17 cellular contexts compared by ENCODE assay signal in the genomic region with DNA sequence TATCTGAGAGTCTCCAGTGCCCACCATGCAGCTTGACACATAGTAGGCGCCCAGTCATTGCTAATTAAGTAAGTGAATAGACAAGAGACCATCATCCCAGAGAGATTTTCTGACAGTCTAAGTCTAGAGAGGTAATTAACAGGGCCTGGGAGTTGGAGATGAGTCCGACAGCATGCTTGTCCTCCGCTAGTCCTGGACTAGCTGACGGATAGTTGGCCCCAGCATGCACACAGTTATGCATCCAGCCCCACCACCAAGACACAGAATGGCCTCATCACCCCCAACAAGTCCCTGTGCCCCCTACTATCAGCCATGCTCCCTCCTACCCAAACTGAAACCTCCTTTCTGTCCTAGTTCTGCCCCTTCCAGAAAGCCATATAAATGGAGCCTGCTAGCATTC. TPM values are rescaled to one million over a fixed set of nuclear protein-coding genes. Genes with fewer than 3 reads are reported as not detected.
DNase-seq lines count a peak whose midpoint lies in the region; ATAC-seq and TF ChIP-seq lines count a peak whose summit lies in the region.
"Had no signal": no experiment of that assay in that cellular context is flagged by ENCODE, and none has a peak within 500 bp of the region (broad histone marks: within the 10 kb centered on the region; RNA-seq: fewer than 3 reads in every experiment).

No MANE protein-coding gene starts in this region.

- H3K36me3 ChIP-seq in Caco-2 (ENCODE audit: control insufficient read depth, insufficient read depth, low read length) (peaks cover 18% of the 10 kb centered on the region), lower lobe of right lung (peaks cover 25% of the 10 kb centered on the region), osteoblast (ENCODE audit: insufficient read depth, low read length) (no peaks in the 10 kb centered on the region)
- H3K36me3 ChIP-seq: BE2C had no signal

- H3K4me1 ChIP-seq in Caco-2 = peaks cover 9% of the 10 kb centered on the region; the same call in 1 of the 2 replicates
- peaks cover under 1% of the 10 kb centered on the region for H3K4me1 ChIP-seq in lower lobe of right lung
- no peaks in the 10 kb centered on the region for H3K4me1 ChIP-seq in osteoblast (ENCODE audit: insufficient read depth, low read length)
- H3K4me1 ChIP-seq: BE2C had no signal

- no peak for ATAC-seq in lower lobe of right lung
- ATAC-seq in GM21717 (IDR thresholded peaks at IDR 0.05; ENCODE audit: unreplicated experiment) = no peak
- ATAC-seq: CD8-positive, alpha-beta T cell; HCT116 had no signal

- no peaks in the 10 kb centered on the region for H3K9me3 ChIP-seq in Caco-2
- H3K9me3 ChIP-seq in lower lobe of right lung = no peaks in the 10 kb centered on the region
- H3K9me3 ChIP-seq in osteoblast (ENCODE audit: low read depth, low read length) = no peaks in the 10 kb centered on the region
- H3K9me3 ChIP-seq: BE2C had no signal

- no peaks in the 10 kb centered on the region for H3K9me3 Mint-ChIP-seq in Caco-2 (ENCODE audit: unreplicated experiment)
- H3K9me3 Mint-ChIP-seq: CD8-positive, alpha-beta T cell had no signal

- no peak overlapping the region for H3K4me3 Mint-ChIP-seq in Caco-2 (ENCODE audit: unreplicated experiment)
- H3K4me3 Mint-ChIP-seq: CD8-positive, alpha-beta T cell had no signal

- peak overlapping the region; percentile 50 for H3K27ac Mint-ChIP-seq in Caco-2 (ENCODE audit: unreplicated experiment)
- H3K27ac Mint-ChIP-seq: CD8-positive, alpha-beta T cell had no signal

- no peak for DNase-seq in Caco-2
- peak; percentile 10 for DNase-seq in lower lobe of right lung
- peak; percentile 15 for DNase-seq in osteoblast (ENCODE audit: insufficient read length, low spot score, missing footprints)
- DNase-seq in occipital lobe (lab: John Stamatoyannopoulos, UW) = no peak
- no peak for DNase-seq in activated CD4-positive, alpha-beta T cell treated with anti-CD3 and anti-CD28 coated beads, Interleukin-2, amount 50 U/mL, for 4 hours
- DNase-seq: BE2C; CD8-positive, alpha-beta T cell; COR-L47; DMS53; GF-D8; GM23248; IMR-90 had no signal

- no peaks in the 10 kb centered on the region for H3K4me1 Mint-ChIP-seq in Caco-2 (ENCODE audit: low read depth, unreplicated experiment)

- H3K4me3 ChIP-seq in Caco-2 (ENCODE audit: low read depth, low read length) (no peak overlapping the region), lower lobe of right lung (no peak overlapping the region), osteoblast (ENCODE audit: insufficient read depth, low read length) (no peak overlapping the region)
- H3K4me3 ChIP-seq: GM23248 had no signal

- POLR2A ChIA-PET in Caco-2 (lab: Charles Lee) = no interaction called here

- H2AFZ ChIP-seq in osteoblast (ENCODE audit: low read length) = no peak overlapping the region
- H2AFZ ChIP-seq: GM23248 had no signal

- H3K4me2 ChIP-seq in osteoblast (ENCODE audit: insufficient read depth, low read length) = no peak overlapping the region

- no peaks in the 10 kb centered on the region for H3K27me3 Mint-ChIP-seq in Caco-2 (ENCODE audit: insufficient read depth, unreplicated experiment)

- no peaks in the 10 kb centered on the region for H4K20me1 ChIP-seq in osteoblast (ENCODE audit: insufficient read depth, low read length)

- H3K27me3 ChIP-seq in Caco-2 (replicated peaks; ENCODE audit: control insufficient read depth, insufficient read depth, low read length) (no peaks in the 10 kb centered on the region), lower lobe of right lung (ENCODE audit: low read depth) (peaks cover under 1% of the 10 kb centered on the region), osteoblast (ENCODE audit: insufficient read depth, low read length) (peaks cover 1% of the 10 kb centered on the region)

- CTCF ChIA-PET in Caco-2 (lab: Charles Lee) = no interaction called here

- no TSS peak for BruUV-seq in Caco-2 (replicated peaks; lab: Mats Ljungman, UMichigan)

- H3K36me3 Mint-ChIP-seq in Caco-2 (ENCODE audit: insufficient read depth, unreplicated experiment) = peaks cover 50% of the 10 kb centered on the region
- H3K36me3 Mint-ChIP-seq: CD8-positive, alpha-beta T cell had no signal

- TF ChIP-seq CTCF in 22Rv1 (IDR thresholded peaks at IDR 0.05) (no peak), Caco-2 (IDR thresholded peaks at IDR 0.05; ENCODE audit: insufficient read depth in 1 of 2, low read depth in 1 of 2, low read length in 1 of 2, severe bottlenecking in 1 of 2, unreplicated experiment in 1 of 2) (no peak), lower lobe of right lung (IDR thresholded peaks at IDR 0.05) (no peak), osteoblast (IDR thresholded peaks at IDR 0.05; ENCODE audit: extremely low read depth, low read depth, low read length) (no peak)

- H3K27ac ChIP-seq in 22Rv1 (0 out of 2 replicates have a peak overlapping the region, but pooled peaks have one; percentile 7), lower lobe of right lung (no peak overlapping the region), osteoblast (ENCODE audit: low read depth, low read length) (no peak overlapping the region)
- H3K27ac ChIP-seq: C4-2B, GM23248, HL-60 had no signal

- intact Hi-C loops in Caco-2 (cut with micrococcal nuclease; ENCODE audit: unreplicated experiment) = no loop called here
- intact Hi-C loops in lower lobe of right lung (cut with DNase I) = no loop called here

- H3K79me2 ChIP-seq in osteoblast (ENCODE audit: insufficient read depth, low read length) = no peaks in the 10 kb centered on the region

RNA-seq across cellular contexts. Expression of a gene that starts 10.0 kb away (rescaled TPM):
- total RNA-seq in Caco-2 (2022) (83.3 and 98.6 TPM in 2 replicates), lower lobe of right lung (34.5 TPM), osteoblast (under 0.01 and 0.29 TPM in 2 replicates), occipital lobe (not detected)
- total RNA-seq: CD8-positive, alpha-beta T cell; GM23248 had no signal

RNA-seq across cellular contexts. Expression of a gene that starts 17.4 kb away (rescaled TPM):
- total RNA-seq in Caco-2 (2022) = 42.9 and 46.3 TPM in 2 replicates
- 46.4 TPM for total RNA-seq in lower lobe of right lung
- 14.8 and 16.5 TPM in 2 replicates for total RNA-seq in osteoblast
- 10.1 TPM for total RNA-seq in occipital lobe

RNA-seq across cellular contexts. Expression of a gene that starts 47.9 kb away (rescaled TPM):
- total RNA-seq in Caco-2 (2022) (121 and 124 TPM in 2 replicates), lower lobe of right lung (96.1 TPM), osteoblast (40.4 and 44.2 TPM in 2 replicates), occipital lobe (10.1 TPM)

RNA-seq across cellular contexts. Expression of a gene that starts 59.9 kb away (rescaled TPM):
- 14.7 and 17.4 TPM in 2 replicates for total RNA-seq in Caco-2 (2022)
- 20.7 TPM for total RNA-seq in lower lobe of right lung
- total RNA-seq in osteoblast = 10.3 and 10.9 TPM in 2 replicates
- 8.9 TPM for total RNA-seq in occipital lobe

Comparison
In these comparisons a context has a peak if more than half of its experiments do, and no peak if none do; other contexts are left out.
1. DNase-seq: peak in lower lobe of right lung (single experiment) and osteoblast (single experiment); none in Caco-2 (0 of 2), occipital lobe (single experiment) and activated CD4-positive, alpha-beta T cell treated with anti-CD3 and anti-CD28 coated beads, Interleukin-2, amount 50 U/mL, for 4 hours (0 of 2).
2. RNA of a gene that starts 10.0 kb away (total RNA-seq): 83.3 to 98.6 TPM in Caco-2 and 34.5 TPM in lower lobe of right lung (single experiment); under 0.01 to 0.29 TPM in osteoblast and not detected in occipital lobe (single experiment); every median in the first group is over 10 times any median in the second.